In the genomic region with DNA sequence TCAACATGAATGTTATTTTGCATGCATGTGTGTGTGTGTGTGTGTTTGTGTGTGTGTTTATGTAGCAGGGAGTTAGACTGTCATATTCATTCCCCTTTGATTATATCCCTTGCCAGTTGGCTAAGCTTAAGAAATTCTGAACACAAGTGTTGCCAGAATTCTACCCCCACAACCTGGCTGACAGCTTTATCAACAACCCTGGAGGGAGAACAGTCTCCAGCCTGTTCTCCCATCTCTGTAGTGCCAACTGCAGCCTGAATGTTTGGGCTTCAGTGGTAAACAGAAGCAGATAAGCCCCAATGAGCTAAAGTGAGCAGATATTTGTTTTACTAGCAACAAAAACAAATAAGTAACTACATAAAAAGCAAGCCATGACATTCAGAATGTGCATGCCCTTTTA, we compare ENCODE assay signal across 18 cellular contexts.
"Had no signal": no experiment of that assay in that cellular context is flagged by ENCODE, and none has a peak within 500 bp of the region (broad histone marks: within the 10 kb centered on the region; RNA-seq: fewer than 3 reads in every experiment).

No MANE protein-coding gene starts in this region.

- H3K27ac ChIP-seq: ascending aorta, testis had no signal

- H3K27ac Mint-ChIP-seq: activated naive CD8-positive, alpha-beta T cell treated with anti-CD3 and anti-CD28 coated beads, Interleukin-2, amount 10 ng/mL, durations not matched to agents 7 days and 5 days; endodermal cell; naive B cell had no signal

- H3K4me3 ChIP-seq: ascending aorta, lung, stomach, testis had no signal

- H3K4me3 Mint-ChIP-seq: activated naive CD8-positive, alpha-beta T cell treated with anti-CD3 and anti-CD28 coated beads, Interleukin-2, amount 10 ng/mL, durations not matched to agents 7 days and 5 days; endodermal cell; naive B cell had no signal

- ATAC-seq: sciatic nerve had no signal

- H3K4me1 ChIP-seq: testis had no signal

- H3K9me3 ChIP-seq: ascending aorta, SK-N-SH, stomach, testis had no signal

- DNase-seq: activated CD4-positive, CD25-positive, alpha-beta regulatory T cell treated with anti-CD3 and anti-CD28 coated beads, Interleukin-2, amount 50 U/mL, for 72 hours; activated naive CD4-positive, alpha-beta T cell; activated naive CD8-positive, alpha-beta T cell treated with anti-CD3 and anti-CD28 coated beads, Interleukin-2, amount 10 ng/mL, durations not matched to agents 7 days and 5 days; activated T-cell treated with anti-CD3 and anti-CD28 coated beads for 4 hours; endodermal cell; erythroblast; hypothalamus; midbrain; naive B cell; posterior cingulate gyrus; SK-N-SH; stimulated activated CD4-positive, alpha-beta T cell treated with anti-CD3 and anti-CD28 coated beads, Interleukin-1b, Interleukin-23, amount 100 ng/mL, for 48 hours; stomach; T-helper 1 cell; testis had no signal

- H3K27me3 ChIP-seq: ascending aorta, stomach, testis had no signal

- H3K4me1 Mint-ChIP-seq: activated naive CD8-positive, alpha-beta T cell treated with anti-CD3 and anti-CD28 coated beads, Interleukin-2, amount 10 ng/mL, durations not matched to agents 7 days and 5 days; naive B cell had no signal

- H3K36me3 ChIP-seq: ascending aorta, stomach had no signal

- H3K9me3 Mint-ChIP-seq: activated naive CD8-positive, alpha-beta T cell treated with anti-CD3 and anti-CD28 coated beads, Interleukin-2, amount 10 ng/mL, durations not matched to agents 7 days and 5 days; endodermal cell had no signal

- H3K36me3 Mint-ChIP-seq: activated naive CD8-positive, alpha-beta T cell treated with anti-CD3 and anti-CD28 coated beads, Interleukin-2, amount 10 ng/mL, durations not matched to agents 7 days and 5 days; naive B cell had no signal
